6 cellular contexts compared by ENCODE assay signal in genomic region chr18:75287700-75288099, GRCh38.
"Had no signal": no experiment of that assay in that cellular context is flagged by ENCODE, and none has a peak within 500 bp of the region (broad histone marks: within the 10 kb centered on the region; RNA-seq: fewer than 3 reads in every experiment).

No MANE protein-coding gene starts in this region.

- DNase-seq: IMR-90, KBM-7, KG1 had no signal

- H3K27ac ChIP-seq: HL-60 had no signal

- H3K4me3 ChIP-seq: K562 had no signal

- ATAC-seq: HepG2, K562 had no signal
